8 cellular contexts compared by ENCODE assay signal in genomic region chr3:158539414-158540014, GRCh38. TPM values are rescaled to one million over a fixed set of nuclear protein-coding genes. Genes with fewer than 3 reads are reported as not detected.
DNase-seq lines count a peak whose midpoint lies in the region; ATAC-seq, FAIRE-seq and TF ChIP-seq lines count a peak whose summit lies in the region.

No MANE protein-coding gene starts in this region.

- peak; percentile 60 for ATAC-seq in left ventricle myocardium superior
- ATAC-seq in GM19023 (IDR thresholded peaks at IDR 0.05; ENCODE audit: unreplicated experiment), result no peak

- no peaks in the 10 kb centered on the region for H3K9me3 ChIP-seq in OCI-LY3 (ENCODE audit: insufficient read depth, low read length)

- DNase-seq in AG04449 (ENCODE audit: low read depth, low spot score) (no peak), GM12892 (ENCODE audit: insufficient read length) (no peak), HTR-8/SVneo (ENCODE audit: insufficient read length, low spot score) (peak; percentile 17), left ventricle myocardium superior (no peak)
- peak; percentile 5 for DNase-seq in activated gamma-delta T cell treated with anti-CD3 and anti-CD28 coated beads, Interleukin-2, amount 50 U/mL, for 16 hours (ENCODE audit: low read depth)
- DNase-seq in stimulated activated CD4-positive, alpha-beta T cell treated with anti-CD3 and anti-CD28 coated beads, Interleukin-15, amount 100 ng/mL, for 24 hours, result peak; percentile 57

- FAIRE-seq in GM12892 (lab: Jason Lieb, UNC), result peak; percentile 66
- no peak for FAIRE-seq in HTR-8/SVneo (lab: Jason Lieb, UNC)

- H3K79me2 ChIP-seq in OCI-LY3 (ENCODE audit: low read length), result no peaks in the 10 kb centered on the region

- no peak overlapping the region for H3K9ac ChIP-seq in OCI-LY3 (ENCODE audit: low read length)

- no peak overlapping the region for H3K27ac ChIP-seq in OCI-LY3 (ENCODE audit: low read length)

- no peak overlapping the region for H3K4me2 ChIP-seq in OCI-LY3 (ENCODE audit: low read length)

- H4K20me1 ChIP-seq in OCI-LY3 (ENCODE audit: insufficient read depth, low read length), result no peaks in the 10 kb centered on the region

- no peak for TF ChIP-seq POLR2A in GM12892 (IDR thresholded peaks at IDR 0.05; ENCODE audit: low read depth, low read length)

- intact Hi-C loops in left ventricle myocardium superior (cut with micrococcal nuclease), result no loop called here

- peaks cover 3% of the 10 kb centered on the region for H3K36me3 ChIP-seq in OCI-LY3 (replicated peaks; ENCODE audit: low read depth, low read length)

- H3K4me3 ChIP-seq in AG04449 (ENCODE audit: low read depth, low read length) (no peak overlapping the region), OCI-LY3 (ENCODE audit: low read length) (no peak overlapping the region)

- H3K27me3 ChIP-seq in OCI-LY3 (ENCODE audit: low read depth, low read length), result no peaks in the 10 kb centered on the region

- peak; percentile 52 for TF ChIP-seq CTCF in AG04449 (IDR thresholded peaks at IDR 0.05; ENCODE audit: insufficient read depth, low read length, missing control alignments)
- peak; percentile 67 for TF ChIP-seq CTCF in OCI-LY3 (IDR thresholded peaks at IDR 0.05; ENCODE audit: low read depth, low read length)

- POLR2A ChIA-PET in AG04449 (lab: Yijun Ruan, JAX), result no interaction called here

- H3K4me1 ChIP-seq in OCI-LY3 (ENCODE audit: low read length), result peaks cover 7% of the 10 kb centered on the region; the same call in 1 of the 2 replicates

- H2AFZ ChIP-seq in OCI-LY3 (ENCODE audit: low read depth, low read length), result 0 out of 2 replicates have a peak overlapping the region, but pooled peaks have one; percentile 18

- CTCF ChIA-PET in AG04449 (lab: Yijun Ruan, JAX), result interaction anchor here (0.6 to 5.2 kb wide), 36 partner anchors 8 to 1007 kb away, joined by 3 to 91 read pairs (median 5); partner anchors contain the start of genes GFM1, MFSD1 and MLF1

RNA-seq across cellular contexts. Expression of gene MLF1, which starts 31.5 kb away (rescaled TPM):
- 3.5 TPM for polyA plus RNA-seq in GM12892 (2012; ENCODE audit: missing spikeins)
- 234 TPM for total RNA-seq in left ventricle myocardium superior

Comparison
In these comparisons a context has a peak if more than half of its experiments do, and no peak if none do; other contexts are left out.
1. DNase-seq: peak in HTR-8/SVneo (single experiment), activated gamma-delta T cell treated with anti-CD3 and anti-CD28 coated beads, Interleukin-2, amount 50 U/mL, for 16 hours (single experiment) and stimulated activated CD4-positive, alpha-beta T cell treated with anti-CD3 and anti-CD28 coated beads, Interleukin-15, amount 100 ng/mL, for 24 hours (single experiment); none in AG04449 (single experiment), GM12892 (single experiment) and left ventricle myocardium superior (single experiment).